ENCODE assay signal across 9 cellular contexts in genomic region chr15:56366211-56366610, GRCh38. TPM values are rescaled to one million over a fixed set of nuclear protein-coding genes. Genes with fewer than 3 reads are reported as not detected.
DNase-seq lines count a peak whose midpoint lies in the region; ATAC-seq and TF ChIP-seq lines count a peak whose summit lies in the region.
"Had no signal": no experiment of that assay in that cellular context is flagged by ENCODE, and none has a peak within 500 bp of the region (broad histone marks: within the 10 kb centered on the region; RNA-seq: fewer than 3 reads in every experiment).

No MANE protein-coding gene starts in this region.

- no peak overlapping the region for H3K27ac ChIP-seq in CD4-positive, CD25-positive, alpha-beta regulatory T cell (ENCODE audit: insufficient read depth, low read length, poor library complexity, severe bottlenecking)
- H3K27ac ChIP-seq in IMR-90 (ENCODE audit: insufficient read depth, low read length) (no peak overlapping the region), mammary epithelial cell (ENCODE audit: insufficient read depth, low read depth, low read length) (peak overlapping the region; percentile 31)
- H3K27ac ChIP-seq: SJSA1 had no signal

- H4K20me1 ChIP-seq in IMR-90 (ENCODE audit: insufficient read depth, low read length) (no peaks in the 10 kb centered on the region), mammary epithelial cell (ENCODE audit: insufficient read depth, low read length) (no peaks in the 10 kb centered on the region)

- POLR2A ChIA-PET in IMR-90 (lab: Charles Lee; ENCODE audit: unreplicated experiment) = no interaction called here
- POLR2A ChIA-PET in GM10248 (lab: Yijun Ruan, JAX) = no interaction called here

- TF ChIP-seq CTCF in IMR-90 (conservative IDR thresholded peaks at IDR 0.05; ENCODE audit: low read depth, low read length) (no peak), mammary epithelial cell (conservative IDR thresholded peaks at IDR 0.05 in 1 of 2, IDR thresholded peaks at IDR 0.05 in 1 of 2; ENCODE audit: extremely low read depth in 1 of 2, insufficient read depth in 1 of 2, low read depth in 1 of 2, low read length in 2 of 2) (no peak), nephron (IDR thresholded peaks at IDR 0.05; ENCODE audit: unreplicated experiment in 3 of 3) (no peak), GM10248 (IDR thresholded peaks at IDR 0.05; ENCODE audit: control extremely low read depth, extremely low read depth, low read depth, missing control alignments) (no peak)

- H3K79me1 ChIP-seq in IMR-90 (ENCODE audit: low read depth in 1 of 2, low read length in 2 of 2) = no peaks in the 10 kb centered on the region

- TF ChIP-seq POLR2A in IMR-90 (IDR thresholded peaks at IDR 0.05; ENCODE audit: low read depth, low read length) = no peak

- H3K56ac ChIP-seq in IMR-90 (ENCODE audit: extremely low read depth, insufficient read depth, low read length) = no peak overlapping the region

- no peak overlapping the region for H3K27ac Mint-ChIP-seq in CD4-positive, CD25-positive, alpha-beta regulatory T cell
- peak overlapping the region; percentile 56 to 85 (median 78) for H3K27ac Mint-ChIP-seq in nephron

- H3K4me1 ChIP-seq in CD4-positive, CD25-positive, alpha-beta regulatory T cell (ENCODE audit: control insufficient read depth, insufficient read depth, low read length, poor library complexity, severe bottlenecking) = peaks cover 19% of the 10 kb centered on the region
- H3K4me1 ChIP-seq in IMR-90 (ENCODE audit: control insufficient read depth, insufficient read depth, low read length) (no peaks in the 10 kb centered on the region), mammary epithelial cell (ENCODE audit: insufficient read depth, low read length) (peaks cover 16% of the 10 kb centered on the region)

- WGBS in IMR-90 (ENCODE audit: extremely low coverage in 2 of 2, insufficient read length in 1 of 2), 2 experiments = no CpG with 5 or more reads among the region's 2 CpGs
- 3% methylated on average over 2 of the region's 2 CpGs for WGBS in mammary epithelial cell (ENCODE audit: low coverage, missing lambda C conversion rate)

- no peak overlapping the region for H4K5ac ChIP-seq in IMR-90 (ENCODE audit: low read depth, low read length)

- H3K4ac ChIP-seq in IMR-90 (ENCODE audit: low read depth, low read length) = no peak overlapping the region

- H4K8ac ChIP-seq in IMR-90 (ENCODE audit: low read depth in 2 of 2, low read length in 2 of 2) = no peak overlapping the region

- no peak for DNase-seq in CD4-positive, CD25-positive, alpha-beta regulatory T cell
- DNase-seq in IMR-90 (no peak), mammary epithelial cell (no peak), GM10248 (ENCODE audit: extremely low spot score) (no peak), cerebellar nuclear complex (lab: John Stamatoyannopoulos, UW) (no peak), amniotic stem cell (lab: John Stamatoyannopoulos, UW) (no peak)

- no peak overlapping the region for H3K18ac ChIP-seq in IMR-90 (ENCODE audit: low read depth, low read length)

- H2BK15ac ChIP-seq in IMR-90 (ENCODE audit: low read depth, low read length) = no peak overlapping the region

- no peak overlapping the region for H2AK5ac ChIP-seq in IMR-90 (ENCODE audit: low read depth, low read length)

- no peaks in the 10 kb centered on the region for H3K9me3 ChIP-seq in CD4-positive, CD25-positive, alpha-beta regulatory T cell (ENCODE audit: control insufficient read depth in 2 of 2, low read length in 2 of 2)
- H3K9me3 ChIP-seq in IMR-90 (ENCODE audit: control insufficient read depth, insufficient read depth, low read length) (no peaks in the 10 kb centered on the region), mammary epithelial cell (replicated peaks; ENCODE audit: insufficient read depth, low read length) (no peaks in the 10 kb centered on the region)
- H3K9me3 ChIP-seq: SJSA1 had no signal

- in situ Hi-C loops in IMR-90 (cut with MboI; ENCODE audit: low sequenced_read_pairs) (no loop called here), mammary epithelial cell (cut with MboI; ENCODE audit: low sequenced_read_pairs in 2 of 2) (no loop called here)

- peaks cover 4% of the 10 kb centered on the region for H3K36me3 Mint-ChIP-seq in CD4-positive, CD25-positive, alpha-beta regulatory T cell
- no peaks in the 10 kb centered on the region for H3K36me3 Mint-ChIP-seq in nephron (ENCODE audit: low read depth)

- H2AFZ ChIP-seq in IMR-90 (replicated peaks; ENCODE audit: low read length, poor library complexity) = no peak overlapping the region
- peak overlapping the region; percentile 94 for H2AFZ ChIP-seq in mammary epithelial cell (ENCODE audit: low read depth, low read length)

- no peak for TF ChIP-seq RAD21 in IMR-90 (IDR thresholded peaks at IDR 0.05; ENCODE audit: low read length)

- H4K91ac ChIP-seq in IMR-90 (ENCODE audit: insufficient read depth, low read depth, low read length) = no peak overlapping the region

- peaks cover 69% of the 10 kb centered on the region for H3K27me3 Mint-ChIP-seq in CD4-positive, CD25-positive, alpha-beta regulatory T cell
- no peaks in the 10 kb centered on the region for H3K27me3 Mint-ChIP-seq in nephron (ENCODE audit: low read depth)

- no peaks in the 10 kb centered on the region for H3K79me2 ChIP-seq in mammary epithelial cell (ENCODE audit: insufficient read depth, low read length)

- no peak overlapping the region for H3K23ac ChIP-seq in IMR-90 (ENCODE audit: low read depth, low read length)

- CTCF ChIA-PET in IMR-90 (lab: Yijun Ruan, JAX) (interaction anchor here (0.6 kb wide), 1 partner anchor 13 kb away, joined by 3 read pairs; no protein-coding TSS in a partner anchor), mammary epithelial cell (lab: Charles Lee; ENCODE audit: low non-redundant PET) (no interaction called here), GM10248 (lab: Yijun Ruan, JAX) (interaction anchor here (1.8 kb wide), 1 partner anchor 121 kb away, joined by 13 read pairs; no protein-coding TSS in a partner anchor)

- H3K9me1 ChIP-seq in IMR-90 (ENCODE audit: insufficient read depth, low read length) = no peaks in the 10 kb centered on the region

- H3K9me3 Mint-ChIP-seq in CD4-positive, CD25-positive, alpha-beta regulatory T cell = peaks cover 0 to 10% (median 2%) of the 10 kb centered on the region in 7 donors
- peaks cover 10% of the 10 kb centered on the region for H3K9me3 Mint-ChIP-seq in nephron

- peaks cover 30% of the 10 kb centered on the region for H3K27me3 ChIP-seq in CD4-positive, CD25-positive, alpha-beta regulatory T cell (ENCODE audit: control insufficient read depth, insufficient read depth, low read length)
- H3K27me3 ChIP-seq in IMR-90 (ENCODE audit: control insufficient read depth, insufficient read depth, low read length) = no peaks in the 10 kb centered on the region
- H3K27me3 ChIP-seq in mammary epithelial cell (ENCODE audit: insufficient read depth, low read length) = no peaks in the 10 kb centered on the region

- H2BK120ac ChIP-seq in IMR-90 (ENCODE audit: low read depth, low read length) = no peak overlapping the region

- peak overlapping the region; percentile 66 to 95 (median 88) for H3K4me3 Mint-ChIP-seq in CD4-positive, CD25-positive, alpha-beta regulatory T cell
- H3K4me3 Mint-ChIP-seq in nephron = peak overlapping the region; percentile 81 to 99 (median 92)

- BruUV-seq in IMR-90 (replicated peaks; lab: Mats Ljungman, UMichigan) = no TSS peak
- BruUV-seq in mammary epithelial cell (replicated peaks; lab: Mats Ljungman, UMichigan) = no TSS peak

- H2BK20ac ChIP-seq in IMR-90 (ENCODE audit: low read depth, low read length) = no peak overlapping the region

- H3K4me3 ChIP-seq in CD4-positive, CD25-positive, alpha-beta regulatory T cell (ENCODE audit: low read depth, low read length) = peak overlapping the region; percentile 79
- H3K4me3 ChIP-seq in IMR-90 (ENCODE audit: insufficient read depth, low read depth, low read length) (no peak overlapping the region), mammary epithelial cell (replicated peaks in 1 of 3; ENCODE audit: insufficient read depth in 1 of 3, low read depth in 2 of 3, low read length in 3 of 3) (peak overlapping the region; percentile 53 to 70 (median 69))

- H3K14ac ChIP-seq in IMR-90 (replicated peaks; ENCODE audit: low read depth, low read length) = no peak overlapping the region

- H2AK9ac ChIP-seq in IMR-90 (replicated peaks; ENCODE audit: low read depth, low read length, poor library complexity) = no peak overlapping the region

- H3K9ac ChIP-seq in IMR-90 (ENCODE audit: low read depth, low read length) = no peak overlapping the region
- H3K9ac ChIP-seq in mammary epithelial cell (ENCODE audit: insufficient read depth, low read length) = peak overlapping the region; percentile 61

- ATAC-seq in CD4-positive, CD25-positive, alpha-beta regulatory T cell (ENCODE audit: low read depth in 2 of 2) = no peak
- ATAC-seq in IMR-90 (ENCODE audit: low read depth) (no peak), HG03108 (IDR thresholded peaks at IDR 0.05; ENCODE audit: unreplicated experiment) (no peak)

- no peaks in the 10 kb centered on the region for H3K36me3 ChIP-seq in CD4-positive, CD25-positive, alpha-beta regulatory T cell (ENCODE audit: control insufficient read depth, insufficient read depth, low read length)
- H3K36me3 ChIP-seq in IMR-90 (ENCODE audit: control insufficient read depth, insufficient read depth, low read length) = no peaks in the 10 kb centered on the region
- H3K36me3 ChIP-seq in mammary epithelial cell (ENCODE audit: insufficient read depth, low read length) = no peaks in the 10 kb centered on the region
- H3K36me3 ChIP-seq: SJSA1 had no signal

- H3K4me2 ChIP-seq in IMR-90 (ENCODE audit: low read depth, low read length) (peak overlapping the region; percentile 87; the same call in 1 of the 2 replicates), mammary epithelial cell (ENCODE audit: insufficient read depth, low read depth, low read length) (peak overlapping the region; percentile 88)

- intact Hi-C loops in IMR-90 (cut with micrococcal nuclease) = loop anchor here (5.0 kb wide), 1 partner anchor 374 kb away; the partner anchor contains the start of gene NEDD4
- intact Hi-C loops in mammary epithelial cell (cut with micrococcal nuclease) = loop anchor here (5.0 to 10.0 kb wide), 3 partner anchors 39 to 119 kb away; no protein-coding TSS in a partner anchor

- no peak overlapping the region for H2BK5ac ChIP-seq in IMR-90 (ENCODE audit: low read depth, low read length, poor library complexity, severe bottlenecking)

- peaks cover 7 to 18% (median 13%) of the 10 kb centered on the region in 4 donors for H3K4me1 Mint-ChIP-seq in CD4-positive, CD25-positive, alpha-beta regulatory T cell
- peaks cover 15% of the 10 kb centered on the region for H3K4me1 Mint-ChIP-seq in nephron

- dilution Hi-C loops in IMR-90 (cut with HindIII; ENCODE audit: low sequenced_read_pairs, unreplicated experiment) (no loop called here), mammary epithelial cell (cut with HindIII; ENCODE audit: low sequenced_read_pairs) (no loop called here)

RNA-seq across cellular contexts. Expression of gene TEX9, which starts 1.0 kb away (rescaled TPM):
- 1.2 TPM for total RNA-seq in CD4-positive, CD25-positive, alpha-beta regulatory T cell
- under 1 TPM in 3 of 4 donors, not detected in 1; 0.53 to 0.92 (median 0.87) TPM for polyA plus RNA-seq in CD4-positive, CD25-positive, alpha-beta regulatory T cell
- 1.4 and 2.5 TPM in 2 replicates for total RNA-seq in IMR-90 (2012; rRNA removed)
- polyA plus RNA-seq in IMR-90 (2012; rRNA removed) = 0.42 and 0.63 TPM in 2 replicates
- 0.05 TPM in 1 of 2 replicates, not detected in the other for polyA plus RNA-seq in IMR-90 (2012; cell fraction: cytosol; rRNA removed)
- 0.08 and 1.2 TPM in 2 replicates for polyA plus RNA-seq in IMR-90 (2012; cell fraction: nucleus; rRNA removed; ENCODE audit: low replicate concordance)
- total RNA-seq in mammary epithelial cell = 10 to 100 TPM in 1 of 2 donors, 1 to 10 TPM in 1; 7.7 to 11.2 TPM
- 1.9 TPM for polyA plus RNA-seq in mammary epithelial cell
- not detected for polyA minus RNA-seq in mammary epithelial cell

Comparison
In these comparisons a context has a peak if more than half of its experiments do, and no peak if none do; other contexts are left out.
1. H3K27ac Mint-ChIP-seq: peak in nephron (3 of 3); none in CD4-positive, CD25-positive, alpha-beta regulatory T cell (0 of 3).